12 cellular contexts compared by ENCODE assay signal in the genomic region with DNA sequence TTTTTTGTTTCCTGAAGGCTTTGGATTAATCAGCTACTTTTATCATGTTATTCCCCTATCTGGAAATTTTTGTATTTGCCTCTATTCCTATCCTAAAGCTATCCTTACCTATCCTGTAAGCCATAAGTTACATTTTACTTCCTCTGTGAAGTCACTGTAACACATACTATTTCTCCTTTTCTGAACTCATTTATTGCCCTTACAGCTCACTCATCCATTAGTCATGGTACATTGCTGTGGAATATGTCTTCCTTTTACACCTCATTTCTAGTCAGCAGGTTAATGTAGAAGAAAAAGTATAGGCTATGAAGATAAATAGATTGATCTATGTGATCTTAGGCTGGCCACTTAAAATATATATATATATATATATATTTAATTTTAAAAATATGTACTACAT. TPM values are rescaled to one million over a fixed set of nuclear protein-coding genes. Genes with fewer than 3 reads are reported as not detected.
DNase-seq lines count a peak whose midpoint lies in the region; ATAC-seq, FAIRE-seq and TF ChIP-seq lines count a peak whose summit lies in the region.
"Had no signal": no experiment of that assay in that cellular context is flagged by ENCODE, and none has a peak within 500 bp of the region (broad histone marks: within the 10 kb centered on the region; RNA-seq: fewer than 3 reads in every experiment).

No MANE protein-coding gene starts in this region.

- H3K27me3 ChIP-seq in OCI-LY3 (ENCODE audit: low read depth, low read length) = no peaks in the 10 kb centered on the region
- H3K27me3 ChIP-seq in dorsolateral prefrontal cortex = no peaks in the 10 kb centered on the region
- H3K27me3 ChIP-seq in small intestine (ENCODE audit: control insufficient read depth in 2 of 2, insufficient read depth in 2 of 2, low read length in 2 of 2) = no peaks in the 10 kb centered on the region
- no peaks in the 10 kb centered on the region for H3K27me3 ChIP-seq in BE2C

- H3K4me3 Mint-ChIP-seq in WTC11 = no peak overlapping the region
- H3K4me3 Mint-ChIP-seq: activated naive CD4-positive, alpha-beta T cell treated with anti-CD3 and anti-CD28 coated beads, Interleukin-2, amount 10 ng/mL, durations not matched to agents 7 days and 5 days had no signal

- H3K27ac Mint-ChIP-seq in WTC11 = no peak overlapping the region
- H3K27ac Mint-ChIP-seq: activated naive CD4-positive, alpha-beta T cell treated with anti-CD3 and anti-CD28 coated beads, Interleukin-2, amount 10 ng/mL, durations not matched to agents 7 days and 5 days had no signal

- peak overlapping the region; percentile 28; the same call in 1 of the 2 replicates for H3K4me3 ChIP-seq in OCI-LY3 (ENCODE audit: low read length)
- H3K4me3 ChIP-seq in dorsolateral prefrontal cortex = no peak overlapping the region
- no peak overlapping the region for H3K4me3 ChIP-seq in small intestine (ENCODE audit: low read depth in 1 of 2, low read length in 2 of 2)
- H3K4me3 ChIP-seq in BE2C (ENCODE audit: low read depth, low read length) = no peak overlapping the region

- H3K4me2 ChIP-seq in OCI-LY3 (ENCODE audit: low read length) = peak overlapping the region; percentile 75

- H2AFZ ChIP-seq in OCI-LY3 (ENCODE audit: low read depth, low read length) = no peak overlapping the region

- FAIRE-seq in GM12892 (lab: Jason Lieb, UNC) (peak; percentile 87), small intestine (lab: Jason Lieb, UNC) (no peak)

- H3K79me2 ChIP-seq in OCI-LY3 (ENCODE audit: low read length) = peaks cover 100% of the 10 kb centered on the region

- TF ChIP-seq CTCF in OCI-LY3 (IDR thresholded peaks at IDR 0.05; ENCODE audit: low read depth, low read length) = no peak
- no peak for TF ChIP-seq CTCF in dorsolateral prefrontal cortex (IDR thresholded peaks at IDR 0.05 in 54 of 56, conservative IDR thresholded peaks at IDR 0.05 in 2 of 56; ENCODE audit: low read depth in 1 of 56, partially characterized antibody in 56 of 56)
- TF ChIP-seq CTCF in WTC11 (IDR thresholded peaks at IDR 0.05) = no peak
- TF ChIP-seq CTCF in BE2C (IDR thresholded peaks at IDR 0.05; ENCODE audit: low read depth, low read length) = no peak

- intact Hi-C loops in dorsolateral prefrontal cortex (cut with DNase I) = loop anchor here in 1 of 2 donors (10.0 kb wide), 1 partner anchor 53 kb away; no protein-coding TSS in a partner anchor

- no peak for TF ChIP-seq POLR2A in GM12892 (IDR thresholded peaks at IDR 0.05; ENCODE audit: low read depth, low read length)

- H3K4me1 Mint-ChIP-seq in WTC11 = peaks cover 19% of the 10 kb centered on the region
- H3K4me1 Mint-ChIP-seq: activated naive CD4-positive, alpha-beta T cell treated with anti-CD3 and anti-CD28 coated beads, Interleukin-2, amount 10 ng/mL, durations not matched to agents 7 days and 5 days had no signal

- no peak for DNase-seq in GM12892 (ENCODE audit: insufficient read length)
- DNase-seq in dorsolateral prefrontal cortex = no peak
- peak; percentile 44 for DNase-seq in small intestine
- DNase-seq in WTC11 (ENCODE audit: low spot score) = no peak
- DNase-seq in NCI-H1417 (lab: John Stamatoyannopoulos, UW) = no peak
- no peak for DNase-seq in BE2C
- DNase-seq: activated naive CD4-positive, alpha-beta T cell treated with anti-CD3 and anti-CD28 coated beads, Interleukin-2, amount 10 ng/mL, durations not matched to agents 7 days and 5 days; GDM1; NCI-H187; nucleus accumbens had no signal

- H3K27ac ChIP-seq in OCI-LY3 (ENCODE audit: low read length) = peak overlapping the region; percentile 77
- H3K27ac ChIP-seq in dorsolateral prefrontal cortex = peak overlapping the region in 57 of 59 donors; percentile 7 to 98 (median 95)
- H3K27ac ChIP-seq in small intestine (ENCODE audit: low read depth in 1 of 2, low read length in 1 of 2) = peak overlapping the region in 1 of 2 donors; percentile 58

- H3K27me3 Mint-ChIP-seq in WTC11 (ENCODE audit: low read depth) = no peaks in the 10 kb centered on the region
- H3K27me3 Mint-ChIP-seq: activated naive CD4-positive, alpha-beta T cell treated with anti-CD3 and anti-CD28 coated beads, Interleukin-2, amount 10 ng/mL, durations not matched to agents 7 days and 5 days had no signal

- peaks cover 79% of the 10 kb centered on the region for H3K4me1 ChIP-seq in OCI-LY3 (ENCODE audit: low read length)
- no peaks in the 10 kb centered on the region for H3K4me1 ChIP-seq in small intestine (ENCODE audit: control insufficient read depth in 2 of 2, insufficient read depth in 1 of 2, low read depth in 1 of 2, low read length in 1 of 2)
- peaks cover 15% of the 10 kb centered on the region for H3K4me1 ChIP-seq in BE2C

- ATAC-seq in GM21723 (IDR thresholded peaks at IDR 0.05; ENCODE audit: unreplicated experiment) (no peak), WTC11 (no peak)

- H3K36me3 ChIP-seq in OCI-LY3 (replicated peaks; ENCODE audit: low read depth, low read length) = peaks cover 24% of the 10 kb centered on the region
- peaks cover 0 to 1% of the 10 kb centered on the region in 2 donors for H3K36me3 ChIP-seq in small intestine (ENCODE audit: control insufficient read depth in 2 of 2, insufficient read depth in 2 of 2, low read length in 2 of 2)
- H3K36me3 ChIP-seq in BE2C = no peaks in the 10 kb centered on the region

- POLR2A ChIA-PET in WTC11 (lab: Charles Lee) = interaction anchor here (0.8 kb wide), 1 partner anchor 13 kb away, joined by 3 read pairs; no protein-coding TSS in a partner anchor

- peak overlapping the region; percentile 45 for H3K9ac ChIP-seq in OCI-LY3 (ENCODE audit: low read length)

- H4K20me1 ChIP-seq in OCI-LY3 (ENCODE audit: insufficient read depth, low read length) = peaks cover 75% of the 10 kb centered on the region

- H3K9me3 Mint-ChIP-seq in WTC11 = peaks cover 3% of the 10 kb centered on the region; the same call in 1 of the 2 replicates
- H3K9me3 Mint-ChIP-seq: activated naive CD4-positive, alpha-beta T cell treated with anti-CD3 and anti-CD28 coated beads, Interleukin-2, amount 10 ng/mL, durations not matched to agents 7 days and 5 days had no signal

- no peaks in the 10 kb centered on the region for H3K9me3 ChIP-seq in OCI-LY3 (ENCODE audit: insufficient read depth, low read length)
- no peaks in the 10 kb centered on the region for H3K9me3 ChIP-seq in small intestine (ENCODE audit: control insufficient read depth, low read depth)
- H3K9me3 ChIP-seq in BE2C = no peaks in the 10 kb centered on the region

- H3K36me3 Mint-ChIP-seq in WTC11 = peaks cover 23% of the 10 kb centered on the region

- CTCF ChIA-PET in WTC11 (lab: Charles Lee) = interaction anchor here (1.4 kb wide), 1 partner anchor 78 kb away, joined by 9 read pairs; no protein-coding TSS in a partner anchor

TF ChIP-seq in WTC11, 78 proteins besides CTCF, POLR2A, EP300 and RAD21:
- TF ChIP-seq NFE2L1 (CRISPR knock-in tag; IDR thresholded peaks at IDR 0.05) (no peak), FOXJ3 (CRISPR knock-in tag; IDR thresholded peaks at IDR 0.05; ENCODE audit: borderline replicate concordance) (no peak), ESRRA (CRISPR knock-in tag; IDR thresholded peaks at IDR 0.05; ENCODE audit: borderline replicate concordance) (no peak), FOXP1 (CRISPR knock-in tag; IDR thresholded peaks at IDR 0.05; ENCODE audit: borderline replicate concordance) (no peak), ZNF671 (CRISPR knock-in tag; IDR thresholded peaks at IDR 0.05) (no peak), EMX1 (CRISPR knock-in tag; IDR thresholded peaks at IDR 0.05) (no peak), JAZF1 (CRISPR knock-in tag; IDR thresholded peaks at IDR 0.05) (no peak), OVOL2 (CRISPR knock-in tag; IDR thresholded peaks at IDR 0.05; ENCODE audit: borderline replicate concordance) (no peak), RORB (CRISPR knock-in tag; IDR thresholded peaks at IDR 0.05) (no peak)
- TF ChIP-seq, protein P1, sequence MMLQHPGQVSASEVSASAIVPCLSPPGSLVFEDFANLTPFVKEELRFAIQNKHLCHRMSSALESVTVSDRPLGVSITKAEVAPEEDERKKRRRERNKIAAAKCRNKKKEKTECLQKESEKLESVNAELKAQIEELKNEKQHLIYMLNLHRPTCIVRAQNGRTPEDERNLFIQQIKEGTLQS (CRISPR knock-in tag; conservative IDR thresholded peaks at IDR 0.05) = no peak
- TF ChIP-seq, protein P2, sequence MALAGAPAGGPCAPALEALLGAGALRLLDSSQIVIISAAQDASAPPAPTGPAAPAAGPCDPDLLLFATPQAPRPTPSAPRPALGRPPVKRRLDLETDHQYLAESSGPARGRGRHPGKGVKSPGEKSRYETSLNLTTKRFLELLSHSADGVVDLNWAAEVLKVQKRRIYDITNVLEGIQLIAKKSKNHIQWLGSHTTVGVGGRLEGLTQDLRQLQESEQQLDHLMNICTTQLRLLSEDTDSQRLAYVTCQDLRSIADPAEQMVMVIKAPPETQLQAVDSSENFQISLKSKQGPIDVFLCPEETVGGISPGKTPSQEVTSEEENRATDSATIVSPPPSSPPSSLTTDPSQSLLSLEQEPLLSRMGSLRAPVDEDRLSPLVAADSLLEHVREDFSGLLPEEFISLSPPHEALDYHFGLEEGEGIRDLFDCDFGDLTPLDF (CRISPR knock-in tag; IDR thresholded peaks at IDR 0.05) = no peak

RNA-seq across cellular contexts. Expression of a gene that starts 28.0 kb away (rescaled TPM):
- polyA plus RNA-seq in GM12892 (2012; ENCODE audit: missing spikeins) = 82.1 TPM
- total RNA-seq in dorsolateral prefrontal cortex (10 to 100 TPM; 17.4 to 65.0 (median 26.7) TPM), WTC11 (2021) (24.1 to 27.8 TPM (median 27.6 TPM) in 3 replicates)
- polyA plus RNA-seq in small intestine = 10 to 100 TPM; 12.2 to 12.9 (median 12.3) TPM
- polyA plus RNA-seq in BE2C (2012; ENCODE audit: insufficient read depth, insufficient read length, low read depth) = 6.5 TPM
